ENCODE assay signal across 30 cellular contexts in the genomic region with DNA sequence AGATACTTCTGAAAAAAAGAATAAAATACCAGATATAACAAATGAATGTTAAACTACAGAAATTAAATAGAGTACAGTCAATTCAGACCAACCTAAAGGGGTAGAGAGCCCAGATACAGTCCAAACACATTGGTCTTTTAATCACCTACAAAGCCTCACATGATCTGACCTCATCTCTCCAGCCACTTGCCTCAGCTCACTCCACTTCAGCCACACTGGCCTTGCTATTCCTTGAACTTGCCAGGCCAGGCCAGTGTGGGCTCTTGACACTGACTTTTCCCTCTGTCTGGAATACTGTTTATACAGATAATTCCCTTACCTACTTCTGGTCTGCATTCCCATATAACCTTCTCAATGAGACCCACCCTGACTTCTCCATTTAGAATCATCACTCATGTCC. TPM values are rescaled to one million over a fixed set of nuclear protein-coding genes. Genes with fewer than 3 reads are reported as not detected.
"Had no signal": no experiment of that assay in that cellular context is flagged by ENCODE, and none has a peak within 500 bp of the region (broad histone marks: within the 10 kb centered on the region; RNA-seq: fewer than 3 reads in every experiment).

No MANE protein-coding gene starts in this region.

- H3K9me3 ChIP-seq: left ventricle myocardium inferior, pancreas, prostate gland, testis, thyroid gland, transverse colon, upper lobe of left lung, vagina had no signal

- H3K36me3 ChIP-seq: left ventricle myocardium inferior, pancreas, prostate gland, stomach, thyroid gland, transverse colon, upper lobe of left lung, vagina had no signal

- H3K27me3 ChIP-seq: pancreas, testis, thyroid gland, upper lobe of left lung, vagina had no signal

- H3K27ac ChIP-seq: left ventricle myocardium inferior, pancreas, prostate gland, skin epidermis, stomach, testis, thyroid gland, transverse colon, upper lobe of left lung, vagina had no signal

- H3K4me3 Mint-ChIP-seq: immature natural killer cell; memory B cell; naive thymus-derived CD8-positive, alpha-beta T cell; nephron; neural crest cell; stimulated activated naive B cell treated with anti-CD40 and anti-IgM and Interleukin-4, amounts not matched to agents 10 μg/mL and 1 μg/mL and 100 μg/mL, for 72 hours had no signal

- H3K4me3 ChIP-seq: left ventricle myocardium inferior, pancreas, prostate gland, skin epidermis, stomach, testis, thyroid gland, transverse colon, upper lobe of left lung, vagina had no signal

- H3K9me3 Mint-ChIP-seq: immature natural killer cell; memory B cell; naive thymus-derived CD8-positive, alpha-beta T cell; neural crest cell; stimulated activated naive B cell treated with anti-CD40 and anti-IgM and Interleukin-4, amounts not matched to agents 10 μg/mL and 1 μg/mL and 100 μg/mL, for 72 hours had no signal

- H3K4me1 Mint-ChIP-seq: immature natural killer cell; naive thymus-derived CD8-positive, alpha-beta T cell; nephron; neural crest cell had no signal

- H3K27ac Mint-ChIP-seq: immature natural killer cell; memory B cell; naive thymus-derived CD8-positive, alpha-beta T cell; nephron; stimulated activated naive B cell treated with anti-CD40 and anti-IgM and Interleukin-4, amounts not matched to agents 10 μg/mL and 1 μg/mL and 100 μg/mL, for 72 hours had no signal

- DNase-seq: immature natural killer cell; left ventricle myocardium inferior; naive thymus-derived CD8-positive, alpha-beta T cell; nucleus accumbens; pancreas; posterior cingulate gyrus; retina; right cardiac atrium; stimulated activated CD4-positive, alpha-beta T cell treated with anti-CD3 and anti-CD28 coated beads, Interleukin-12 subunit alpha, Interleukin-12 subunit beta, amount 100 ng/mL, for 4 hours; stimulated activated CD4-positive, alpha-beta T cell treated with anti-CD3 and anti-CD28 coated beads, Interleukin-15, amount 100 ng/mL, for 24 hours; stimulated activated CD4-positive, alpha-beta T cell treated with anti-CD3 and anti-CD28 coated beads, Interleukin-2, amount 100 ng/mL, for 24 hours; stimulated activated CD4-positive, alpha-beta T cell treated with anti-CD3 and anti-CD28 coated beads, Interleukin-4, amount 100 ng/mL, for 1 hour; stimulated activated naive B cell treated with anti-CD40 and anti-IgM and Interleukin-4, amounts not matched to agents 10 μg/mL and 1 μg/mL and 100 μg/mL, for 72 hours; stimulated activated naive CD8-positive, alpha-beta T cell treated with anti-CD3 and anti-CD28 coated beads, Interleukin-15, Interleukin-2, amounts not matched to agents 100 U/mL and 50 U/mL, for 24 hours; stomach; testis; thyroid gland; transverse colon; upper lobe of left lung had no signal

- ATAC-seq: naive thymus-derived CD8-positive, alpha-beta T cell; pancreas; right cardiac atrium; sciatic nerve; stimulated activated naive B cell treated with anti-CD40 and anti-IgM and Interleukin-4, amounts not matched to agents 10 μg/mL and 1 μg/mL and 100 μg/mL, for 72 hours; stimulated activated naive CD8-positive, alpha-beta T cell treated with anti-CD3 and anti-CD28 coated beads, Interleukin-15, Interleukin-2, amounts not matched to agents 100 U/mL and 50 U/mL, for 24 hours had no signal

- H3K4me1 ChIP-seq: prostate gland, stomach, testis, thyroid gland, vagina had no signal

- H3K36me3 Mint-ChIP-seq: memory B cell; naive thymus-derived CD8-positive, alpha-beta T cell; stimulated activated naive B cell treated with anti-CD40 and anti-IgM and Interleukin-4, amounts not matched to agents 10 μg/mL and 1 μg/mL and 100 μg/mL, for 72 hours had no signal

RNA-seq across cellular contexts. Expression of a gene that starts 30.4 kb away (rescaled TPM):
- total RNA-seq: lower leg skin, lung microvascular endothelial cell, osteoblast, sciatic nerve had no signal

RNA-seq across cellular contexts. Expression of a gene that starts 49.5 kb away (rescaled TPM):
- total RNA-seq: naive thymus-derived CD8-positive, alpha-beta T cell; vagina had no signal
- polyA plus RNA-seq: naive thymus-derived CD8-positive, alpha-beta T cell had no signal

RNA-seq across cellular contexts. Expression of a gene that starts 49.8 kb away (rescaled TPM):
- total RNA-seq: kidney epithelial cell, lower leg skin, lung microvascular endothelial cell, neural crest cell, osteoblast, transverse colon, vagina had no signal
- polyA plus RNA-seq: immature natural killer cell; naive thymus-derived CD8-positive, alpha-beta T cell had no signal
